19 cellular contexts compared by ENCODE assay signal in the genomic region with DNA sequence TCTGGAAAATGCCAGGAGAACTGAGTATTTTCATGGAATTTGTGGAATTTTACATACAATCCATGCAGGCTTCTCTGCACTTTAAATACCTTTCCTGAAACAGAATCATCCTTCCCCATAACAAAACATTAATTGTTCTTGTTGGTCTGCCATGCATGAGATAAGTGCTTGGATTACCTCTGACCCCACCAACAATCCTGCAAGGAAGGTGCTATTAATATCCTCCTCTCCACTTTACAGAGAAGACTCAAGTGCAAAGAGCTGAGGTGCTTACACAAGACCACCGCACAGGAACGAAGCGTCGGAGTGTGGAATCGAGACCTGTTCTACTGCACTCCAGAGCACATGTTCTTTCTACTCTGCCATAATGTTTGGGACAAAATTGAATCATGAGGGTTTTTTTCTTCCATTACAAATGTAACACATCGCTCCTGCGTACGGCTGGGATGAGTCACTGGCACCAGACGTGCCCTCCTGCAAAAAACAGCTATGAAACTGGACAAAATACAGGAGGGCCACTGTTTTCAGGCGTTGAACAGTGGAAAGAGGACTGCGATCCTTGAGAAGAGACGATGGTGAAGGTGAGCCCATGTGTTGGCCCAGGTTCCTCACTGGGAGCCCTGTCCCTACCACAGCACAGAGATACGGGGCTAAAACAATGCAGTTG. TPM values are rescaled to one million over a fixed set of nuclear protein-coding genes. Genes with fewer than 3 reads are reported as not detected.
"Had no signal": no experiment of that assay in that cellular context is flagged by ENCODE, and none has a peak within 500 bp of the region (broad histone marks: within the 10 kb centered on the region; RNA-seq: fewer than 3 reads in every experiment).

No MANE protein-coding gene starts in this region.

- DNase-seq: activated CD4-positive, alpha-beta T cell treated with anti-CD3 and anti-CD28 coated beads, Interleukin-2, amount 10 ng/mL, durations not matched to agents 7 days and 5 days; activated CD8-positive, alpha-beta memory T cell treated with anti-CD3 and anti-CD28 coated beads for 24 hours; activated naive CD4-positive, alpha-beta T cell treated with anti-CD3 and anti-CD28 coated beads, Interleukin-2, amount 10 ng/mL, durations not matched to agents 7 days and 5 days; caudate nucleus; effector CD4-positive, alpha-beta T cell; left cardiac atrium; natural killer cell; nucleus accumbens; psoas muscle; right lobe of liver; stimulated activated CD4-positive, alpha-beta T cell treated with anti-CD3 and anti-CD28 coated beads, Interleukin-1b, Interleukin-23, amount 100 ng/mL, for 48 hours; stimulated activated naive B cell treated with anti-CD40 and anti-IgM and Interleukin-4, amounts not matched to agents 10 μg/mL and 1 μg/mL and 100 μg/mL, for 72 hours; T-helper 1 cell; upper lobe of left lung had no signal

- H3K36me3 ChIP-seq: right lobe of liver, upper lobe of left lung had no signal

- H2AFZ ChIP-seq: hepatocyte had no signal

- H3K27me3 Mint-ChIP-seq: activated CD4-positive, alpha-beta T cell treated with anti-CD3 and anti-CD28 coated beads, Interleukin-2, amount 10 ng/mL, durations not matched to agents 7 days and 5 days had no signal

- H3K27ac Mint-ChIP-seq: activated CD4-positive, alpha-beta T cell treated with anti-CD3 and anti-CD28 coated beads, Interleukin-2, amount 10 ng/mL, durations not matched to agents 7 days and 5 days; activated naive CD4-positive, alpha-beta T cell treated with anti-CD3 and anti-CD28 coated beads, Interleukin-2, amount 10 ng/mL, durations not matched to agents 7 days and 5 days; activated T-helper 17 cell treated with anti-CD3 and anti-CD28 coated beads, Interleukin-2, amount 50 U/mL, for 72 hours; natural killer cell; stimulated activated naive B cell treated with anti-CD40 and anti-IgM and Interleukin-4, amounts not matched to agents 10 μg/mL and 1 μg/mL and 100 μg/mL, for 72 hours; WTC11 had no signal

- ATAC-seq: activated T-helper 17 cell treated with anti-CD3 and anti-CD28 coated beads, Interleukin-2, amount 50 U/mL, for 72 hours; left cardiac atrium; natural killer cell; psoas muscle; right lobe of liver; stimulated activated naive B cell treated with anti-CD40 and anti-IgM and Interleukin-4, amounts not matched to agents 10 μg/mL and 1 μg/mL and 100 μg/mL, for 72 hours; WTC11 had no signal

- H3K4me1 ChIP-seq: psoas muscle, right lobe of liver, upper lobe of left lung had no signal

- H3K27me3 ChIP-seq: hepatocyte, right lobe of liver, upper lobe of left lung had no signal

- H3K36me3 Mint-ChIP-seq: activated naive CD4-positive, alpha-beta T cell treated with anti-CD3 and anti-CD28 coated beads, Interleukin-2, amount 10 ng/mL, durations not matched to agents 7 days and 5 days; natural killer cell; stimulated activated naive B cell treated with anti-CD40 and anti-IgM and Interleukin-4, amounts not matched to agents 10 μg/mL and 1 μg/mL and 100 μg/mL, for 72 hours; WTC11 had no signal

- H3K79me2 ChIP-seq: hepatocyte had no signal

- H3K9me3 Mint-ChIP-seq: activated CD4-positive, alpha-beta T cell treated with anti-CD3 and anti-CD28 coated beads, Interleukin-2, amount 10 ng/mL, durations not matched to agents 7 days and 5 days; activated naive CD4-positive, alpha-beta T cell treated with anti-CD3 and anti-CD28 coated beads, Interleukin-2, amount 10 ng/mL, durations not matched to agents 7 days and 5 days; activated T-helper 17 cell treated with anti-CD3 and anti-CD28 coated beads, Interleukin-2, amount 50 U/mL, for 72 hours; natural killer cell had no signal

- H3K4me2 ChIP-seq: hepatocyte had no signal

- H3K4me1 Mint-ChIP-seq: activated CD4-positive, alpha-beta T cell treated with anti-CD3 and anti-CD28 coated beads, Interleukin-2, amount 10 ng/mL, durations not matched to agents 7 days and 5 days; activated naive CD4-positive, alpha-beta T cell treated with anti-CD3 and anti-CD28 coated beads, Interleukin-2, amount 10 ng/mL, durations not matched to agents 7 days and 5 days; activated T-helper 17 cell treated with anti-CD3 and anti-CD28 coated beads, Interleukin-2, amount 50 U/mL, for 72 hours; natural killer cell; stimulated activated naive B cell treated with anti-CD40 and anti-IgM and Interleukin-4, amounts not matched to agents 10 μg/mL and 1 μg/mL and 100 μg/mL, for 72 hours had no signal

- H3K4me3 Mint-ChIP-seq: activated CD4-positive, alpha-beta T cell treated with anti-CD3 and anti-CD28 coated beads, Interleukin-2, amount 10 ng/mL, durations not matched to agents 7 days and 5 days; activated naive CD4-positive, alpha-beta T cell treated with anti-CD3 and anti-CD28 coated beads, Interleukin-2, amount 10 ng/mL, durations not matched to agents 7 days and 5 days; activated T-helper 17 cell treated with anti-CD3 and anti-CD28 coated beads, Interleukin-2, amount 50 U/mL, for 72 hours; natural killer cell; stimulated activated naive B cell treated with anti-CD40 and anti-IgM and Interleukin-4, amounts not matched to agents 10 μg/mL and 1 μg/mL and 100 μg/mL, for 72 hours; WTC11 had no signal

- H3K27ac ChIP-seq: coronary artery, hepatocyte, psoas muscle, right lobe of liver, upper lobe of left lung had no signal

- H3K4me3 ChIP-seq: coronary artery, hepatocyte, psoas muscle, right lobe of liver, upper lobe of left lung had no signal

- H3K9me3 ChIP-seq: psoas muscle, right lobe of liver, upper lobe of left lung had no signal

RNA-seq across cellular contexts. Expression of gene LRRC4B, which starts 12.9 kb away (rescaled TPM):
- total RNA-seq: activated CD4-positive, alpha-beta T cell treated with anti-CD3 and anti-CD28 coated beads, Interleukin-2, amount 10 ng/mL, durations not matched to agents 7 days and 5 days; activated T-helper 17 cell treated with anti-CD3 and anti-CD28 coated beads, Interleukin-2, amount 50 U/mL, for 72 hours; lung microvascular endothelial cell; natural killer cell had no signal

RNA-seq across cellular contexts. Expression of gene SYT3, which starts 58.6 kb away (rescaled TPM):
- total RNA-seq: activated CD4-positive, alpha-beta T cell treated with anti-CD3 and anti-CD28 coated beads, Interleukin-2, amount 10 ng/mL, durations not matched to agents 7 days and 5 days; activated T-helper 17 cell treated with anti-CD3 and anti-CD28 coated beads, Interleukin-2, amount 50 U/mL, for 72 hours; natural killer cell; right lobe of liver had no signal
